8 cellular contexts compared by ENCODE assay signal in the genomic region with DNA sequence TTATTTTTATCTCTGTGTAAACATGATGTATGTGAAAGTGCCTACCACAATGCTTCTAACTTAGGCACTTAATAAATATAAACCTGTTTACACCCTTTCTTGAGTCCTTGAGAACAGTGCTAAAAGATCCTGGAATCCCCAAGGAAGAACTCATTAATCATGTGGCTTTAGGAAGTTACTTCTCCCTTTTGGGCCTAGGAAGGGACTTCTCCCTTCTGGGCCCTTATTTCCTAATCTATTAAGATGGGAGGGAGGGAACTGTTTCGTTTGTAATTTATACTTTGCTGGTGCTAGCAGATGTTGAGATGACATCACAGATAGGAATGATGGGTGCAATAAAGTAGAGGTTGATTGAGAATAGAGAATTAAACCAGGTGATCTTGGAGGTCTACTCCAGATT. TPM values are rescaled to one million over a fixed set of nuclear protein-coding genes. Genes with fewer than 3 reads are reported as not detected.
DNase-seq lines count a peak whose midpoint lies in the region; ATAC-seq and TF ChIP-seq lines count a peak whose summit lies in the region.

No MANE protein-coding gene starts in this region.

- DNase-seq in left ventricle myocardium inferior = no peak
- no peak for DNase-seq in Right ventricle myocardium inferior (ENCODE audit: missing footprints)
- DNase-seq in ascending aorta (ENCODE audit: low spot score in 2 of 2) = no peak
- no peak for DNase-seq in memory B cell (ENCODE audit: low spot score in 2 of 2)
- no peak for DNase-seq in T-helper 9 cell
- DNase-seq in NCI-H1930 (lab: John Stamatoyannopoulos, UW) = no peak

- H3K4me1 ChIP-seq in left ventricle myocardium inferior = peaks cover 65% of the 10 kb centered on the region
- peaks cover 3 to 17% of the 10 kb centered on the region in 2 donors for H3K4me1 ChIP-seq in ascending aorta

- no peaks in the 10 kb centered on the region for H3K9me3 Mint-ChIP-seq in memory B cell

- TF ChIP-seq CTCF in left ventricle myocardium inferior (IDR thresholded peaks at IDR 0.05; ENCODE audit: borderline replicate concordance) = no peak
- no peak for TF ChIP-seq CTCF in ascending aorta (IDR thresholded peaks at IDR 0.05)

- H3K36me3 Mint-ChIP-seq in memory B cell = peaks cover 6% of the 10 kb centered on the region

- H3K9me3 ChIP-seq in left ventricle myocardium inferior (replicated peaks) (no peaks in the 10 kb centered on the region), ascending aorta (no peaks in the 10 kb centered on the region)

- H3K36me3 ChIP-seq in left ventricle myocardium inferior (peaks cover 22% of the 10 kb centered on the region), ascending aorta (peaks cover 5 to 18% of the 10 kb centered on the region in 2 donors)

- H3K27me3 Mint-ChIP-seq in memory B cell = no peaks in the 10 kb centered on the region

- H3K27me3 ChIP-seq in left ventricle myocardium inferior (ENCODE audit: low read depth) (no peaks in the 10 kb centered on the region), ascending aorta (no peaks in the 10 kb centered on the region)

- H3K27ac ChIP-seq in left ventricle myocardium inferior (replicated peaks) (peak overlapping the region; percentile 89), ascending aorta (peak overlapping the region; percentile 91 to 95)

- H3K4me3 ChIP-seq in left ventricle myocardium inferior (peak overlapping the region; percentile 95), ascending aorta (peak overlapping the region; percentile 84 to 90)

- peak overlapping the region; percentile 92 for H3K4me3 Mint-ChIP-seq in memory B cell

- ATAC-seq in Right ventricle myocardium inferior = no peak
- no peak for ATAC-seq in memory B cell (ENCODE audit: low read depth)
- ATAC-seq in HG02884 (IDR thresholded peaks at IDR 0.05; ENCODE audit: unreplicated experiment) = no peak
- ATAC-seq in HG03571 (IDR thresholded peaks at IDR 0.05; ENCODE audit: unreplicated experiment) = no peak

- intact Hi-C loops in left ventricle myocardium inferior (cut with micrococcal nuclease) (no loop called here), Right ventricle myocardium inferior (cut with DNase I) (loop anchor here (5.0 to 10.0 kb wide), 2 partner anchors 180 to 1168 kb away; partner anchors contain the start of genes CZIB and NRDC), ascending aorta (cut with DNase I) (loop anchor here (5.0 to 10.0 kb wide), 5 partner anchors 310 to 1092 kb away; partner anchors contain the start of genes CC2D1B, EPS15, FAF1 and ORC1)

- H3K27ac Mint-ChIP-seq in memory B cell = peak overlapping the region; percentile 97

- peaks cover 35% of the 10 kb centered on the region for H3K4me1 Mint-ChIP-seq in memory B cell

RNA-seq across cellular contexts. Expression of gene BTF3L4, which starts 1.1 kb away (rescaled TPM):
- total RNA-seq in left ventricle myocardium inferior (25.9 TPM), Right ventricle myocardium inferior (25.5 TPM), ascending aorta (39.9 TPM)

RNA-seq across cellular contexts. Expression of gene TXNDC12, which starts 2.3 kb away (rescaled TPM):
- 25.7 TPM for total RNA-seq in left ventricle myocardium inferior
- total RNA-seq in Right ventricle myocardium inferior = 21.2 TPM
- total RNA-seq in ascending aorta = 16.4 TPM

RNA-seq across cellular contexts. Expression of gene KTI12, which starts 23.6 kb away (rescaled TPM):
- total RNA-seq in left ventricle myocardium inferior = 3.2 TPM
- 3.1 TPM for total RNA-seq in Right ventricle myocardium inferior
- total RNA-seq in ascending aorta = 10.3 TPM
